In genomic region chr17:35433075-35433894, GRCh38 we compare ENCODE assay signal across 8 cellular contexts. TPM values are rescaled to one million over a fixed set of nuclear protein-coding genes. Genes with fewer than 3 reads are reported as not detected.
DNase-seq lines count a peak whose midpoint lies in the region; ATAC-seq and TF ChIP-seq lines count a peak whose summit lies in the region.

No MANE protein-coding gene starts in this region.

- peaks cover 31% of the 10 kb centered on the region for H3K4me1 ChIP-seq in GM23338 (ENCODE audit: insufficient read depth)
- peaks cover 0 to 29% (median 12%) of the 10 kb centered on the region in 3 donors for H3K4me1 ChIP-seq in gastroesophageal sphincter
- H3K4me1 ChIP-seq in osteoblast (ENCODE audit: insufficient read depth, low read length): peaks cover 15% of the 10 kb centered on the region
- H3K4me1 ChIP-seq in tibial nerve: peaks cover 0 to 33% (median 15%) of the 10 kb centered on the region in 4 donors

- H3K4me2 ChIP-seq in GM23338 (peak overlapping the region; percentile 73), osteoblast (ENCODE audit: insufficient read depth, low read length) (peak overlapping the region; percentile 86)

- TF ChIP-seq EP300 in gastroesophageal sphincter (IDR thresholded peaks at IDR 0.05): no peak
- peak in 1 of 2 donors; percentile 54 for TF ChIP-seq EP300 in tibial nerve (IDR thresholded peaks at IDR 0.05)

- DNase-seq in ACHN: peak; percentile 99
- peak; percentile 96 for DNase-seq in GM23338 (ENCODE audit: low spot score)
- DNase-seq in RPMI7951 (ENCODE audit: low read depth): peak; percentile 98
- DNase-seq in activated gamma-delta T cell treated with anti-CD3 and anti-CD28 coated beads, Interleukin-2, amount 50 U/mL, for 16 hours (ENCODE audit: low read depth): peak; percentile 53
- DNase-seq in osteoblast (ENCODE audit: insufficient read length, low spot score, missing footprints): peak; percentile 85
- peak in 1 of 2 donors; percentile 65 for DNase-seq in tibial nerve (ENCODE audit: low spot score in 2 of 2)

- 9 to 14% methylated on average over 16 of the region's 19 CpGs for WGBS in gastroesophageal sphincter (ENCODE audit: low coverage in 1 of 2), 2 donors
- 8% methylated on average over 19 of the region's 19 CpGs for WGBS in tibial nerve, 2 donors

- H3K4me1 Mint-ChIP-seq in GM23338: peaks cover 68% of the 10 kb centered on the region

- H3K4me3 ChIP-seq in GM23338 (peak overlapping the region; percentile 48), gastroesophageal sphincter (peak overlapping the region; percentile 59 to 75), osteoblast (ENCODE audit: insufficient read depth, low read length) (peak overlapping the region; percentile 76), tibial nerve (peak overlapping the region; percentile 56 to 66 (median 60))

- H3K4me3 Mint-ChIP-seq in GM23338: peak overlapping the region; percentile 79

- H3K79me2 ChIP-seq in GM23338 (replicated peaks; ENCODE audit: insufficient read depth): no peaks in the 10 kb centered on the region
- peaks cover 37% of the 10 kb centered on the region for H3K79me2 ChIP-seq in osteoblast (ENCODE audit: insufficient read depth, low read length)

- ATAC-seq in GM23338 (peak; percentile 71), gastroesophageal sphincter (peak; percentile 88), GM21528 (IDR thresholded peaks at IDR 0.05; ENCODE audit: low FRiP score, unreplicated experiment) (no peak)

- H4K20me1 ChIP-seq in GM23338 (replicated peaks; ENCODE audit: insufficient read depth) (no peaks in the 10 kb centered on the region), osteoblast (ENCODE audit: insufficient read depth, low read length) (peaks cover 4% of the 10 kb centered on the region)

- TF ChIP-seq CTCF in GM23338 (conservative IDR thresholded peaks at IDR 0.05; ENCODE audit: low read depth in 2 of 2) (peak; percentile 33 to 41; a peak in 3 of 4 replicates), gastroesophageal sphincter (IDR thresholded peaks at IDR 0.05) (peak in 2 of 4 experiments; percentile 5 to 45), osteoblast (IDR thresholded peaks at IDR 0.05; ENCODE audit: extremely low read depth, low read depth, low read length) (peak; percentile 28), tibial nerve (IDR thresholded peaks at IDR 0.05) (peak in 2 of 5 experiments; percentile 4 to 23)

- H2AFZ ChIP-seq in GM23338 (no peak overlapping the region), osteoblast (ENCODE audit: low read length) (peak overlapping the region; percentile 69)

- H3K9me3 ChIP-seq in gastroesophageal sphincter (no peaks in the 10 kb centered on the region), osteoblast (ENCODE audit: low read depth, low read length) (no peaks in the 10 kb centered on the region), tibial nerve (no peaks in the 10 kb centered on the region)

- H3K9me2 ChIP-seq in GM23338 (ENCODE audit: insufficient read depth): no peaks in the 10 kb centered on the region

- H3K9me3 Mint-ChIP-seq in GM23338: no peaks in the 10 kb centered on the region

- H3K36me3 Mint-ChIP-seq in GM23338 (ENCODE audit: low read depth): no peaks in the 10 kb centered on the region

- H3K27ac ChIP-seq in GM23338 (ENCODE audit: low read depth) (peak overlapping the region; percentile 81), gastroesophageal sphincter (peak overlapping the region; percentile 67 to 90 (median 86)), osteoblast (ENCODE audit: low read depth, low read length) (peak overlapping the region; percentile 86), tibial nerve (peak overlapping the region; percentile 76 to 92 (median 90))

- H3K27me3 ChIP-seq in GM23338 (ENCODE audit: insufficient read depth): peaks cover 84% of the 10 kb centered on the region
- no peaks in the 10 kb centered on the region for H3K27me3 ChIP-seq in gastroesophageal sphincter
- no peaks in the 10 kb centered on the region for H3K27me3 ChIP-seq in osteoblast (ENCODE audit: insufficient read depth, low read length)
- H3K27me3 ChIP-seq in tibial nerve: no peaks in the 10 kb centered on the region

- H3K36me3 ChIP-seq in GM23338 (ENCODE audit: insufficient read depth) (no peaks in the 10 kb centered on the region), gastroesophageal sphincter (no peaks in the 10 kb centered on the region), osteoblast (ENCODE audit: insufficient read depth, low read length) (no peaks in the 10 kb centered on the region), tibial nerve (peaks cover 0 to 6% (median 0%) of the 10 kb centered on the region in 3 donors)

- in situ Hi-C loops in ACHN (cut with HindIII; ENCODE audit: low pct_ligation_motif_present, low pct_unique_long_range_greater_than_20kb, low sequenced_read_pairs): loop anchor here (25.0 kb wide), 1 partner anchor 104 kb away; the partner anchor contains the start of gene SLFN12L

- no peaks in the 10 kb centered on the region for H3F3A ChIP-seq in GM23338 (replicated peaks; ENCODE audit: low read depth)

- TF ChIP-seq POLR2A in gastroesophageal sphincter (IDR thresholded peaks at IDR 0.05) (no peak), tibial nerve (IDR thresholded peaks at IDR 0.05) (no peak)

- peaks cover 58% of the 10 kb centered on the region for H3K27me3 Mint-ChIP-seq in GM23338 (ENCODE audit: insufficient read depth, low read depth, poor library complexity)

- peak overlapping the region; percentile 85 for H3K27ac Mint-ChIP-seq in GM23338

TF ChIP-seq in GM23338, 12 proteins besides CTCF, POLR2A, EP300 and RAD21 (continues in another document):
- TF ChIP-seq EZH2 (IDR thresholded peaks at IDR 0.05; ENCODE audit: low read depth, unreplicated experiment) (no peak), ZNF114 (CRISPR knock-in tag; IDR thresholded peaks at IDR 0.05) (no peak), CREB1 (CRISPR knock-in tag; IDR thresholded peaks at IDR 0.05; ENCODE audit: low read depth) (no peak), STAT1 (IDR thresholded peaks at IDR 0.05; ENCODE audit: unreplicated experiment) (no peak)

RNA-seq across cellular contexts. Expression of gene SLFN12, which starts 1.0 kb away (rescaled TPM):
- 6.1 and 9.2 TPM in 2 replicates for total RNA-seq in GM23338 (2014; rRNA removed; shearing (Covaris generic))
- polyA plus RNA-seq in GM23338 (2016; fragmentation: Nextera tagmentation; extraction: Ambion mirVana): 3.5 and 4.8 TPM in 2 replicates
- total RNA-seq in RPMI7951 (2014; rRNA removed; shearing (Covaris generic)): 11.0 and 13.9 TPM in 2 replicates
- total RNA-seq in gastroesophageal sphincter (10 to 100 TPM in 1 of 4 donors, 1 to 10 TPM in 3; 3.6 to 10.2 (median 6.9) TPM), osteoblast (19.9 and 25.6 TPM in 2 replicates), tibial nerve (10 to 100 TPM; 11.6 to 20.1 (median 15.9) TPM)

RNA-seq across cellular contexts. Expression of gene SLFN13, which starts 15.3 kb away (rescaled TPM):
- total RNA-seq in GM23338 (2014; rRNA removed; shearing (Covaris generic)): 3.1 and 4.3 TPM in 2 replicates
- 1.0 and 1.3 TPM in 2 replicates for polyA plus RNA-seq in GM23338 (2016; fragmentation: Nextera tagmentation; extraction: Ambion mirVana)
- 0.84 and 1.2 TPM in 2 replicates for total RNA-seq in RPMI7951 (2014; rRNA removed; shearing (Covaris generic))
- total RNA-seq in gastroesophageal sphincter: 10 to 100 TPM in 1 of 4 donors, 1 to 10 TPM in 3; 1.9 to 12.3 (median 5.0) TPM
- total RNA-seq in osteoblast: 2.1 and 2.5 TPM in 2 replicates
- 10 to 100 TPM in 1 of 4 donors, 1 to 10 TPM in 3; 2.3 to 23.6 (median 4.9) TPM for total RNA-seq in tibial nerve

RNA-seq across cellular contexts. Expression of gene SLFN11, which starts 59.9 kb away (rescaled TPM):
- total RNA-seq in GM23338 (2014; rRNA removed; shearing (Covaris generic)): 0.04 TPM in 1 of 2 replicates, not detected in the other
- 0.19 TPM in 1 of 2 replicates, not detected in the other for polyA plus RNA-seq in GM23338 (2016; fragmentation: Nextera tagmentation; extraction: Ambion mirVana)
- total RNA-seq in RPMI7951 (2014; rRNA removed; shearing (Covaris generic)): 32.7 and 41.2 TPM in 2 replicates
- total RNA-seq in gastroesophageal sphincter (10 to 100 TPM; 17.1 to 25.7 (median 22.2) TPM), osteoblast (52.8 and 62.2 TPM in 2 replicates), tibial nerve (10 to 100 TPM; 46.3 to 55.8 (median 51.1) TPM)

Comparison
In these comparisons a context has a peak if more than half of its experiments do, and no peak if none do; other contexts are left out.
1. RNA of gene SLFN11, which starts 59.9 kb away (total RNA-seq): 46.3 to 55.8 TPM in tibial nerve, 52.8 to 62.2 TPM in osteoblast, 32.7 to 41.2 TPM in RPMI7951 and 17.1 to 25.7 TPM in gastroesophageal sphincter; 0.04 TPM in GM23338; every median in the first group is over 10 times any median in the second.
2. Peak in every context shown above with its lines, with median percentiles within 50 percentile points of each other: H3K27ac ChIP-seq and H3K4me3 ChIP-seq.